ENCODE assay signal across 16 cellular contexts in genomic region chr17:19012171-19013080, GRCh38. TPM values are rescaled to one million over a fixed set of nuclear protein-coding genes. Genes with fewer than 3 reads are reported as not detected.
"Had no signal": no experiment of that assay in that cellular context is flagged by ENCODE, and none has a peak within 500 bp of the region (broad histone marks: within the 10 kb centered on the region; RNA-seq: fewer than 3 reads in every experiment).

No MANE protein-coding gene starts in this region.

- ATAC-seq: natural killer cell; SK-N-SH treated with all-trans-retinoic acid at 6 μM for 48 hours; stimulated activated naive CD8-positive, alpha-beta T cell treated with anti-CD3 and anti-CD28 coated beads, Interleukin-15, Interleukin-2, amounts not matched to agents 100 U/mL and 50 U/mL, for 24 hours had no signal

- FAIRE-seq: colon, endothelial cell of umbilical vein, frontal cortex, keratinocyte had no signal

- H3K27ac ChIP-seq: suprapubic skin had no signal

- H3K9me3 ChIP-seq: suprapubic skin had no signal

- H3K27me3 ChIP-seq: suprapubic skin had no signal

- H3K36me3 ChIP-seq: suprapubic skin had no signal

- DNase-seq: activated CD4-positive, alpha-beta T cell treated with anti-CD3 and anti-CD28 coated beads, Interleukin-2, amount 10 ng/mL, durations not matched to agents 7 days and 5 days; activated CD4-positive, CD25-positive, alpha-beta regulatory T cell; activated naive CD8-positive, alpha-beta T cell treated with anti-CD3 and anti-CD28 coated beads for 36 hours; anterior cingulate cortex; natural killer cell; stimulated activated CD4-positive, alpha-beta T cell treated with anti-CD3 and anti-CD28 coated beads, Interleukin-2, amount 100 ng/mL, for 48 hours; stimulated activated naive CD8-positive, alpha-beta T cell treated with anti-CD3 and anti-CD28 coated beads, Interleukin-15, Interleukin-2, amounts not matched to agents 100 U/mL and 50 U/mL, for 24 hours; T-helper 2 cell had no signal

- H3K4me3 ChIP-seq: lung, suprapubic skin had no signal

RNA-seq across cellular contexts. Expression of gene GRAP, which starts 34.3 kb away (rescaled TPM):
- total RNA-seq: fibroblast of lung had no signal
